Comparison of ENCODE assay signal across 8 cellular contexts in genomic region chr1:155256101-155256852, GRCh38. TPM values are rescaled to one million over a fixed set of nuclear protein-coding genes. Genes with fewer than 3 reads are reported as not detected.
DNase-seq lines count a peak whose midpoint lies in the region; TF ChIP-seq lines count a peak whose summit lies in the region.

No MANE protein-coding gene starts in this region.

- H3K4me1 ChIP-seq in iPS-15b (ENCODE audit: control insufficient read depth, insufficient read depth, low read length) (no peaks in the 10 kb centered on the region), spleen (peaks cover 25 to 59% (median 38%) of the 10 kb centered on the region in 6 donors)

- H3K4me1 Mint-ChIP-seq in activated naive CD8-positive, alpha-beta T cell treated with anti-CD3 and anti-CD28 coated beads for 36 hours: peaks cover 28% of the 10 kb centered on the region

- TF ChIP-seq POLR2A in spleen (IDR thresholded peaks at IDR 0.05): no peak

- H3K36me3 ChIP-seq in iPS-15b (ENCODE audit: control insufficient read depth, insufficient read depth, low read length): peaks cover 9% of the 10 kb centered on the region
- peaks cover 0 to 47% (median 21%) of the 10 kb centered on the region in 6 donors for H3K36me3 ChIP-seq in spleen

- H3K27me3 ChIP-seq in iPS-15b (ENCODE audit: control insufficient read depth, insufficient read depth, low read length): no peaks in the 10 kb centered on the region
- no peaks in the 10 kb centered on the region for H3K27me3 ChIP-seq in spleen (replicated peaks in 1 of 7)

- DNase-seq in HFF-Myc (ENCODE audit: extremely low read depth, low read depth): no peak
- DNase-seq in activated naive CD8-positive, alpha-beta T cell treated with anti-CD3 and anti-CD28 coated beads for 36 hours: no peak
- DNase-seq in spleen: peak; percentile 79
- DNase-seq in DMS153 treated with DMSO at 0.1 percent for 48 hours (lab: John Stamatoyannopoulos, UW; ENCODE audit: unreplicated experiment): no peak
- no peak for DNase-seq in ureter (ENCODE audit: low spot score)
- no peak for DNase-seq in HuH-7 (ENCODE audit: low spot score)
- no peak for DNase-seq in activated CD4-positive, alpha-beta T cell treated with anti-CD3 and anti-CD28 coated beads, Interleukin-2, amount 50 U/mL, for 48 hours

- no peak overlapping the region for H3K27ac Mint-ChIP-seq in activated naive CD8-positive, alpha-beta T cell treated with anti-CD3 and anti-CD28 coated beads for 36 hours

- H3K27me3 Mint-ChIP-seq in activated naive CD8-positive, alpha-beta T cell treated with anti-CD3 and anti-CD28 coated beads for 36 hours: no peaks in the 10 kb centered on the region

- H3K4me3 ChIP-seq in HFF-Myc (replicated peaks; ENCODE audit: low read depth, low read length): peak overlapping the region; percentile 82
- H3K4me3 ChIP-seq in iPS-15b (ENCODE audit: low read depth, low read length): peak overlapping the region; percentile 79
- peak overlapping the region in 5 of 8 donors; percentile 69 to 94 (median 73) for H3K4me3 ChIP-seq in spleen

- H3K9me3 ChIP-seq in iPS-15b (ENCODE audit: control insufficient read depth, insufficient read depth, low read length): no peaks in the 10 kb centered on the region
- H3K9me3 ChIP-seq in spleen: no peaks in the 10 kb centered on the region

- peak overlapping the region; percentile 38 to 95 (median 94) for H3K27ac ChIP-seq in spleen

- no peak for TF ChIP-seq CTCF in HFF-Myc (IDR thresholded peaks at IDR 0.05; ENCODE audit: low read depth, low read length, missing control alignments)
- no peak for TF ChIP-seq CTCF in spleen (IDR thresholded peaks at IDR 0.05 in 8 of 11, conservative IDR thresholded peaks at IDR 0.05 in 3 of 11)

- no peaks in the 10 kb centered on the region for H3K9me3 Mint-ChIP-seq in activated naive CD8-positive, alpha-beta T cell treated with anti-CD3 and anti-CD28 coated beads for 36 hours

- intact Hi-C loops in spleen (cut with DNase I; ENCODE audit: low total_unique reads): no loop called here

- peaks cover 20% of the 10 kb centered on the region for H3K36me3 Mint-ChIP-seq in activated naive CD8-positive, alpha-beta T cell treated with anti-CD3 and anti-CD28 coated beads for 36 hours

- no peak overlapping the region for H3K9ac ChIP-seq in iPS-15b (ENCODE audit: low read depth, low read length)

- H3K4me3 Mint-ChIP-seq in activated naive CD8-positive, alpha-beta T cell treated with anti-CD3 and anti-CD28 coated beads for 36 hours: peak overlapping the region; percentile 82

- WGBS in spleen, 5 donors: 69 to 90% (median 83%) methylated on average over 11 to 19 of the region's 19 CpGs

RNA-seq across cellular contexts. Expression of gene ENTREP3, which starts 1.0 kb away (rescaled TPM):
- 10 to 100 TPM; 46.6 to 49.7 TPM for total RNA-seq in activated naive CD8-positive, alpha-beta T cell treated with anti-CD3 and anti-CD28 coated beads for 36 hours
- 10 to 100 TPM in 6 of 7 donors, 1 to 10 TPM in 1; 9.9 to 19.3 (median 15.6) TPM for total RNA-seq in spleen
- polyA plus RNA-seq in spleen: 10 to 100 TPM in 1 of 3 donors, 1 to 10 TPM in 2; 6.5 to 13.2 (median 9.4) TPM
- 21.8 TPM for total RNA-seq in ureter

RNA-seq across cellular contexts. Expression of gene SCAMP3, which starts 5.9 kb away (rescaled TPM):
- total RNA-seq in activated naive CD8-positive, alpha-beta T cell treated with anti-CD3 and anti-CD28 coated beads for 36 hours: 100 to 1,000 TPM; 108 to 117 TPM
- 10 to 100 TPM; 46.5 to 52.4 (median 49.8) TPM for total RNA-seq in spleen
- polyA plus RNA-seq in spleen: 10 to 100 TPM; 51.8 to 59.9 (median 53.2) TPM
- 62.6 TPM for total RNA-seq in ureter

RNA-seq across cellular contexts. Expression of gene CLK2, which starts 17.0 kb away (rescaled TPM):
- 10 to 100 TPM; 61.4 to 65.9 TPM for total RNA-seq in activated naive CD8-positive, alpha-beta T cell treated with anti-CD3 and anti-CD28 coated beads for 36 hours
- 10 to 100 TPM; 61.0 to 89.9 (median 71.8) TPM for total RNA-seq in spleen
- 10 to 100 TPM; 38.6 to 82.0 (median 77.4) TPM for polyA plus RNA-seq in spleen
- 80.5 TPM for total RNA-seq in ureter

RNA-seq across cellular contexts. Expression of gene HCN3, which starts 21.0 kb away (rescaled TPM):
- 1 to 10 TPM; 1.5 to 1.6 TPM for total RNA-seq in activated naive CD8-positive, alpha-beta T cell treated with anti-CD3 and anti-CD28 coated beads for 36 hours
- 1 to 10 TPM in 6 of 7 donors, under 1 TPM in 1; 0.65 to 3.3 (median 1.9) TPM for total RNA-seq in spleen
- polyA plus RNA-seq in spleen: 1 to 10 TPM in 2 of 3 donors, under 1 TPM in 1; 0.89 to 1.6 (median 1.4) TPM
- 4.7 TPM for total RNA-seq in ureter

RNA-seq across cellular contexts. Expression of gene PKLR, which starts 45.0 kb away (rescaled TPM):
- total RNA-seq in activated naive CD8-positive, alpha-beta T cell treated with anti-CD3 and anti-CD28 coated beads for 36 hours: not detected
- under 1 TPM in 4 of 7 donors, not detected in 3; 0.22 to 0.74 (median 0.43) TPM for total RNA-seq in spleen
- polyA plus RNA-seq in spleen: under 1 TPM in 1 of 3 donors, not detected in 2; 0.04 TPM
- total RNA-seq in ureter: not detected
